30 cellular contexts compared by ENCODE assay signal in the genomic region with DNA sequence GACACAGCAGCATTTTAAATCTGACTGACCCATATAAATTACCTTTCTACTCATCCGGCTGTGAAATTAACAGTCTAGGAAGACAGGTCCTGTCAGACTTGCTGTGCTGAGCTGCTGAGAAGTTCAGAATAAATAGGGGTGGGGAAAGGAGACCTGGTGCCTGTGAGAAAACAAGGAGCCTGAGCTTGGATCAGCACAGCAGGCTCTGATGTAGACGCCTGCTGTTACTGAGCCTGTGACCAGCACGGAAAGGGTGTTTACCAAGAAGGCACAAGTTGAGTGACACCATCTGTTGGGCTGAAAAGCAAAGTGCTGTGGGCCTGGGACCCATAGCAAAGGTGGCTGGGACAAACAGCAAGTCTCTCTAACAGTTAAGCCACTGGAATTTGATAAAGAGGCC.
DNase-seq lines count a peak whose midpoint lies in the region; ATAC-seq, FAIRE-seq and TF ChIP-seq lines count a peak whose summit lies in the region.
"Had no signal": no experiment of that assay in that cellular context is flagged by ENCODE, and none has a peak within 500 bp of the region (broad histone marks: within the 10 kb centered on the region; RNA-seq: fewer than 3 reads in every experiment).

No MANE protein-coding gene starts in this region.

- H3K27me3 ChIP-seq in GM23338 (ENCODE audit: insufficient read depth) = no peaks in the 10 kb centered on the region
- H3K27me3 ChIP-seq in K562 (ENCODE audit: control insufficient read depth in 2 of 2, insufficient read depth in 2 of 2, low read length in 2 of 2) = no peaks in the 10 kb centered on the region
- H3K27me3 ChIP-seq in tibial artery = no peaks in the 10 kb centered on the region
- H3K27me3 ChIP-seq: BE2C, suprapubic skin, uterus had no signal

- no TSS peak for BruUV-seq in K562 (replicated peaks; lab: Mats Ljungman, UMichigan)

- TF ChIP-seq POLR2A in K562 (conservative IDR thresholded peaks at IDR 0.05) = no peak

- H3K9me3 ChIP-seq in K562 (replicated peaks; ENCODE audit: control insufficient read depth, insufficient read depth, low read depth, low read length) (no peaks in the 10 kb centered on the region), tibial artery (no peaks in the 10 kb centered on the region)
- H3K9me3 ChIP-seq: BE2C, suprapubic skin, uterus had no signal

- ATAC-seq in GM23338 = peak; percentile 97
- peak; percentile 49 for ATAC-seq in K562
- no peak for ATAC-seq in GM21619 (IDR thresholded peaks at IDR 0.05; ENCODE audit: unreplicated experiment)
- ATAC-seq: activated CD8-positive, alpha-beta memory T cell treated with anti-CD3 and anti-CD28 coated beads, Interleukin-2, amount 10 ng/mL, durations not matched to agents 7 days and 5 days; left cardiac atrium; stimulated activated memory B cell treated with anti-CD40 and anti-IgM and Interleukin-4, amounts not matched to agents 10 μg/mL and 1 μg/mL and 100 μg/mL, for 72 hours had no signal

- no peaks in the 10 kb centered on the region for H3K9me3 Mint-ChIP-seq in GM23338
- no peaks in the 10 kb centered on the region for H3K9me3 Mint-ChIP-seq in mesothelial cell of epicardium
- H3K9me3 Mint-ChIP-seq: activated naive CD8-positive, alpha-beta T cell treated with anti-CD3 and anti-CD28 coated beads, Interleukin-2, amount 10 ng/mL, durations not matched to agents 7 days and 5 days; central memory CD8-positive, alpha-beta T cell; T-helper 2 cell treated with Interferon-gamma antibody and Interleukin-4, amounts not matched to agents 5 μg/mL and 100 μg/mL, for 36 hours had no signal

- H3K4me2 ChIP-seq in GM23338 = no peak overlapping the region
- no peak overlapping the region for H3K4me2 ChIP-seq in K562 (ENCODE audit: insufficient read depth, low read length)

- H3K4me1 Mint-ChIP-seq in GM23338 = peaks cover 12% of the 10 kb centered on the region
- peaks cover 15% of the 10 kb centered on the region for H3K4me1 Mint-ChIP-seq in mesothelial cell of epicardium
- H3K4me1 Mint-ChIP-seq: activated CD8-positive, alpha-beta memory T cell treated with anti-CD3 and anti-CD28 coated beads, Interleukin-2, amount 10 ng/mL, durations not matched to agents 7 days and 5 days; central memory CD8-positive, alpha-beta T cell; stimulated activated memory B cell treated with anti-CD40 and anti-IgM and Interleukin-4, amounts not matched to agents 10 μg/mL and 1 μg/mL and 100 μg/mL, for 72 hours had no signal

- no peak for TF ChIP-seq CTCF in GM23338 (conservative IDR thresholded peaks at IDR 0.05; ENCODE audit: low read depth in 2 of 2)
- no peak for TF ChIP-seq CTCF in K562 (IDR thresholded peaks at IDR 0.05 in 2 of 3, conservative IDR thresholded peaks at IDR 0.05 in 1 of 3; ENCODE audit: insufficient read depth in 2 of 3, low read depth in 1 of 3, low read length in 3 of 3)
- TF ChIP-seq CTCF in mesothelial cell of epicardium (IDR thresholded peaks at IDR 0.05; ENCODE audit: unreplicated experiment) = no peak
- no peak for TF ChIP-seq CTCF in tibial artery (IDR thresholded peaks at IDR 0.05)

- no peaks in the 10 kb centered on the region for H3K79me2 ChIP-seq in GM23338 (replicated peaks; ENCODE audit: insufficient read depth)
- no peaks in the 10 kb centered on the region for H3K79me2 ChIP-seq in K562 (ENCODE audit: control insufficient read depth, insufficient read depth, low read length)

- FAIRE-seq in K562 (lab: Jason Lieb, UNC) = no peak
- FAIRE-seq: astrocyte, GM12892 had no signal

- no peaks in the 10 kb centered on the region for H3K9me2 ChIP-seq in GM23338 (ENCODE audit: insufficient read depth)

- no peak for TF ChIP-seq EP300 in K562 (IDR thresholded peaks at IDR 0.05; ENCODE audit: low read length)

- H3K27ac ChIP-seq in GM23338 (ENCODE audit: low read depth) (no peak overlapping the region), K562 (ENCODE audit: extremely low read depth, low read depth, low read length) (no peak overlapping the region), tibial artery (no peak overlapping the region)
- H3K27ac ChIP-seq: SK-N-MC, suprapubic skin, uterus had no signal

- CTCF ChIA-PET in K562 (lab: Yijun Ruan, JAX; ENCODE audit: low intra/inter-chr PET ratio) = no interaction called here

- H3K4me3 Mint-ChIP-seq in GM23338 (no peak overlapping the region), mesothelial cell of epicardium (no peak overlapping the region)
- H3K4me3 Mint-ChIP-seq: activated CD8-positive, alpha-beta memory T cell treated with anti-CD3 and anti-CD28 coated beads, Interleukin-2, amount 10 ng/mL, durations not matched to agents 7 days and 5 days; activated naive CD8-positive, alpha-beta T cell treated with anti-CD3 and anti-CD28 coated beads, Interleukin-2, amount 10 ng/mL, durations not matched to agents 7 days and 5 days; central memory CD8-positive, alpha-beta T cell; IgD-negative memory B cell; memory B cell; stimulated activated memory B cell treated with anti-CD40 and anti-IgM and Interleukin-4, amounts not matched to agents 10 μg/mL and 1 μg/mL and 100 μg/mL, for 72 hours; T-helper 2 cell treated with Interferon-gamma antibody and Interleukin-4, amounts not matched to agents 5 μg/mL and 100 μg/mL, for 36 hours had no signal

- no peaks in the 10 kb centered on the region for H3K9me1 ChIP-seq in K562 (ENCODE audit: control insufficient read depth, insufficient read depth, low read length)

- H2AFZ ChIP-seq in GM23338 = peak overlapping the region; percentile 80
- no peak overlapping the region for H2AFZ ChIP-seq in K562 (ENCODE audit: low read depth, low read length)

- H3K36me3 Mint-ChIP-seq in GM23338 (ENCODE audit: low read depth) (no peaks in the 10 kb centered on the region), mesothelial cell of epicardium (no peaks in the 10 kb centered on the region)
- H3K36me3 Mint-ChIP-seq: activated CD8-positive, alpha-beta memory T cell treated with anti-CD3 and anti-CD28 coated beads, Interleukin-2, amount 10 ng/mL, durations not matched to agents 7 days and 5 days; activated naive CD8-positive, alpha-beta T cell treated with anti-CD3 and anti-CD28 coated beads, Interleukin-2, amount 10 ng/mL, durations not matched to agents 7 days and 5 days; IgD-negative memory B cell; stimulated activated memory B cell treated with anti-CD40 and anti-IgM and Interleukin-4, amounts not matched to agents 10 μg/mL and 1 μg/mL and 100 μg/mL, for 72 hours had no signal

- no peak overlapping the region for H3K27ac Mint-ChIP-seq in GM23338
- H3K27ac Mint-ChIP-seq in mesothelial cell of epicardium = peak overlapping the region; percentile 79
- H3K27ac Mint-ChIP-seq: activated CD8-positive, alpha-beta memory T cell treated with anti-CD3 and anti-CD28 coated beads, Interleukin-2, amount 10 ng/mL, durations not matched to agents 7 days and 5 days; activated naive CD8-positive, alpha-beta T cell treated with anti-CD3 and anti-CD28 coated beads, Interleukin-2, amount 10 ng/mL, durations not matched to agents 7 days and 5 days; IgD-negative memory B cell; memory B cell; stimulated activated memory B cell treated with anti-CD40 and anti-IgM and Interleukin-4, amounts not matched to agents 10 μg/mL and 1 μg/mL and 100 μg/mL, for 72 hours; T-helper 2 cell treated with Interferon-gamma antibody and Interleukin-4, amounts not matched to agents 5 μg/mL and 100 μg/mL, for 36 hours had no signal

- POLR2A ChIA-PET in K562 (lab: Yijun Ruan, JAX) = no interaction called here

- intact Hi-C loops in K562 (cut with micrococcal nuclease) = no loop called here
- intact Hi-C loops in tibial artery (cut with DNase I; ENCODE audit: low total_unique reads) = no loop called here

- no peak overlapping the region for H3K9ac ChIP-seq in K562 (ENCODE audit: insufficient read depth in 1 of 2, low read depth in 2 of 2, low read length in 2 of 2)

- in situ Hi-C loops in K562 (cut with MboI) = no loop called here

- H3K4me3 ChIP-seq in GM23338 = no peak overlapping the region
- H3K4me3 ChIP-seq in K562 = no peak overlapping the region
- H3K4me3 ChIP-seq in tibial artery = no peak overlapping the region
- H3K4me3 ChIP-seq: SK-N-MC, suprapubic skin, uterus had no signal

- no peaks in the 10 kb centered on the region for H3F3A ChIP-seq in GM23338 (replicated peaks; ENCODE audit: low read depth)

- H3K36me3 ChIP-seq in GM23338 (ENCODE audit: insufficient read depth) = no peaks in the 10 kb centered on the region
- H3K36me3 ChIP-seq in K562 (ENCODE audit: control insufficient read depth, insufficient read depth, low read length) = no peaks in the 10 kb centered on the region
- no peaks in the 10 kb centered on the region for H3K36me3 ChIP-seq in tibial artery
- H3K36me3 ChIP-seq: BE2C, suprapubic skin, uterus had no signal

- 0% methylated on average over 3 of the region's 3 CpGs for WGBS in K562 (ENCODE audit: insufficient coverage, low coverage, missing lambda C conversion rate)

- H3K27me3 Mint-ChIP-seq in GM23338 (ENCODE audit: insufficient read depth, low read depth, poor library complexity) (no peaks in the 10 kb centered on the region), mesothelial cell of epicardium (ENCODE audit: low read depth) (no peaks in the 10 kb centered on the region)
- H3K27me3 Mint-ChIP-seq: central memory CD8-positive, alpha-beta T cell had no signal

- H4K20me1 ChIP-seq in GM23338 (replicated peaks; ENCODE audit: insufficient read depth) (no peaks in the 10 kb centered on the region), K562 (replicated peaks; ENCODE audit: control insufficient read depth, insufficient read depth, low read length) (no peaks in the 10 kb centered on the region)

- H3K4me1 ChIP-seq in GM23338 (ENCODE audit: insufficient read depth) (peaks cover 10% of the 10 kb centered on the region), K562 (replicated peaks in 1 of 2; ENCODE audit: control insufficient read depth in 2 of 2, insufficient read depth in 2 of 2, low read length in 2 of 2) (no peaks in the 10 kb centered on the region), tibial artery (no peaks in the 10 kb centered on the region)
- H3K4me1 ChIP-seq: BE2C had no signal

- peak; percentile 58 for DNase-seq in GM23338 (ENCODE audit: low spot score)
- peak; percentile 88 for DNase-seq in NCI-H524 treated with DMSO at 0.1 percent for 48 hours (lab: John Stamatoyannopoulos, UW)
- no peak for DNase-seq in K562 (ENCODE audit: extremely low read depth in 1 of 4, low spot score in 3 of 4)
- DNase-seq in mesothelial cell of epicardium (ENCODE audit: low spot score in 2 of 2, unreplicated experiment in 2 of 2) = no peak
- DNase-seq in kidney tubule cell (ENCODE audit: low spot score) = no peak
- no peak for DNase-seq in tibial artery
- no peak for DNase-seq in NCI-H1105 (lab: John Stamatoyannopoulos, UW)
- DNase-seq: activated CD4-positive, alpha-beta T cell treated with anti-CD3 and anti-CD28 coated beads, Interleukin-2, amount 50 U/mL, for 1 hour; activated CD8-positive, alpha-beta memory T cell treated with anti-CD3 and anti-CD28 coated beads, Interleukin-2, amount 10 ng/mL, durations not matched to agents 7 days and 5 days; activated naive CD8-positive, alpha-beta T cell treated with anti-CD3 and anti-CD28 coated beads, Interleukin-2, amount 10 ng/mL, durations not matched to agents 7 days and 5 days; BE2C; dermis blood vessel endothelial cell; DMS79; left cardiac atrium; NCI-H1105 treated with DMSO at 0.1 percent for 48 hours; NCI-H2081 treated with DMSO at 0.1 percent for 48 hours; NCI-H510A treated with DMSO at 0.1 percent for 48 hours; RPMI8226; stimulated activated CD4-positive, alpha-beta T cell treated with anti-CD3 and anti-CD28 coated beads, Interleukin-4, amount 100 ng/mL, for 1 hour; uterus had no signal

- no peak for TF ChIP-seq RAD21 in K562 (CRISPR knock-in tag; conservative IDR thresholded peaks at IDR 0.05 in 1 of 2, IDR thresholded peaks at IDR 0.05 in 1 of 2)

Comparison
In these comparisons a context has a peak if more than half of its experiments do, and no peak if none do; other contexts are left out.
1. DNase-seq: peak in GM23338 (single experiment) and NCI-H524 treated with DMSO at 0.1 percent for 48 hours (single experiment); none in K562 (0 of 4), mesothelial cell of epicardium (0 of 2), kidney tubule cell (single experiment), tibial artery (0 of 2) and NCI-H1105 (single experiment).